ENCODE assay signal across 14 cellular contexts in the genomic region with DNA sequence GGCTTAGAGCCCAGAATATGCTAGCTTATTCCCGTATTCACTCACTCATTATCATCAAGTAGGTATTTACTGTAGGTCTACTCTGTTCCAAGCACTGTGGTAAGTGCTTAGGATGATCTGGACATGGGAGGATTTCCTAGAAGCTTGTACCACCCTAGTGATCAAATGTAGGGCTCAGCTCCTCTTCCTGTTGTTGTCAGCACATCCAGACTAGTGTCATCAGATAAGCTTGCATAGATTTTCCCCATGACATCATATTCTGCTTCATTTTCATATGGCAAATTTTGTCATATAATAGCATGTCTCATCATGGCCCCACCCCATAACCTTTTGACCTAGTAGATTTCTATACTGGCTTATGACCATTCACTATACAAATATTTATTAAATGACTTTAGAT. TPM values are rescaled to one million over a fixed set of nuclear protein-coding genes. Genes with fewer than 3 reads are reported as not detected.
DNase-seq lines count a peak whose midpoint lies in the region; ATAC-seq, FAIRE-seq and TF ChIP-seq lines count a peak whose summit lies in the region.
"Had no signal": no experiment of that assay in that cellular context is flagged by ENCODE, and none has a peak within 500 bp of the region (broad histone marks: within the 10 kb centered on the region; RNA-seq: fewer than 3 reads in every experiment).

No MANE protein-coding gene starts in this region.

- TF ChIP-seq CTCF in A549 (IDR thresholded peaks at IDR 0.05) (no peak), foreskin fibroblast (IDR thresholded peaks at IDR 0.05; ENCODE audit: low read depth, low read length) (no peak)

- DNase-seq in A549 (ENCODE audit: low read depth in 1 of 2, low spot score in 1 of 2) (peak in 1 of 2 experiments; percentile 55), HCEC 1CT (peak; percentile 76), foreskin fibroblast (peak; percentile 62 to 88), NCI-H82 (lab: John Stamatoyannopoulos, UW) (no peak), middle frontal gyrus (ENCODE audit: extremely low spot score, low spot score) (no peak)
- DNase-seq: activated CD4-positive, alpha-beta T cell treated with anti-CD3 and anti-CD28 coated beads, Interleukin-2, amount 50 U/mL, for 48 hours; activated gamma-delta T cell treated with Interleukin-2 at 50 U/mL for 16 hours; esophagus squamous epithelium; NCI-H2029 treated with DMSO at 0.1 percent for 48 hours had no signal

- H3K27me3 Mint-ChIP-seq in activated T-helper 17 cell treated with anti-CD3 and anti-CD28 coated beads, Interleukin-2, amount 50 U/mL, for 72 hours: peaks cover under 1% of the 10 kb centered on the region

- H3K4me1 Mint-ChIP-seq in activated T-helper 17 cell treated with anti-CD3 and anti-CD28 coated beads, Interleukin-2, amount 50 U/mL, for 72 hours: peaks cover 8% of the 10 kb centered on the region
- H3K4me1 Mint-ChIP-seq: central memory CD8-positive, alpha-beta T cell had no signal

- H3K4me3 Mint-ChIP-seq in activated T-helper 17 cell treated with anti-CD3 and anti-CD28 coated beads, Interleukin-2, amount 50 U/mL, for 72 hours: no peak overlapping the region
- H3K4me3 Mint-ChIP-seq: central memory CD8-positive, alpha-beta T cell had no signal

- 19% methylated on average over 1 of the region's 1 CpG for WGBS in A549 (ENCODE audit: missing lambda C conversion rate)

- H3K9me3 Mint-ChIP-seq in activated T-helper 17 cell treated with anti-CD3 and anti-CD28 coated beads, Interleukin-2, amount 50 U/mL, for 72 hours: no peaks in the 10 kb centered on the region
- H3K9me3 Mint-ChIP-seq: central memory CD8-positive, alpha-beta T cell had no signal

- H3K4me3 ChIP-seq in A549 (no peak overlapping the region), foreskin fibroblast (ENCODE audit: low read depth in 1 of 2, low read length in 2 of 2) (no peak overlapping the region)
- H3K4me3 ChIP-seq: BLaER1, esophagus squamous epithelium had no signal

- FAIRE-seq in A549 (lab: Jason Lieb, UNC): no peak

- H3K27ac ChIP-seq in A549: peak overlapping the region; percentile 56 to 84; a peak in 5 of 6 replicates
- H3K27ac ChIP-seq: BLaER1 had no signal

- H3K4me2 ChIP-seq in A549: peak overlapping the region; percentile 48
- H3K4me2 ChIP-seq: BLaER1 had no signal

- ATAC-seq in A549 (peak; percentile 65 to 79; a peak in 5 of 6 replicates), GM18519 (IDR thresholded peaks at IDR 0.05; ENCODE audit: low FRiP score, unreplicated experiment) (no peak), GM21367 (IDR thresholded peaks at IDR 0.05; ENCODE audit: unreplicated experiment) (no peak)
- ATAC-seq in activated T-helper 17 cell treated with anti-CD3 and anti-CD28 coated beads, Interleukin-2, amount 50 U/mL, for 72 hours (replicated peaks): peak; percentile 27

- peaks cover 28% of the 10 kb centered on the region for H3K4me1 ChIP-seq in A549
- H3K4me1 ChIP-seq: BLaER1 had no signal

- H3K27ac Mint-ChIP-seq in activated T-helper 17 cell treated with anti-CD3 and anti-CD28 coated beads, Interleukin-2, amount 50 U/mL, for 72 hours: peak overlapping the region; percentile 19

- POLR2A ChIA-PET in A549 (lab: Yijun Ruan, JAX): interaction anchor here (0.7 kb wide), 1 partner anchor 19 kb away, joined by 3 read pairs; the partner anchor contains the start of gene NUCB2

- no peak for TF ChIP-seq EP300 in A549 (IDR thresholded peaks at IDR 0.05)

- CTCF ChIA-PET in A549 (lab: Yijun Ruan, JAX): interaction anchor here (0.6 to 2.7 kb wide), 3 partner anchors 10 to 248 kb away, joined by 3 to 14 read pairs (median 5); no protein-coding TSS in a partner anchor

- no peaks in the 10 kb centered on the region for H3K36me3 Mint-ChIP-seq in activated T-helper 17 cell treated with anti-CD3 and anti-CD28 coated beads, Interleukin-2, amount 50 U/mL, for 72 hours (ENCODE audit: low read depth)

- TF ChIP-seq POLR2A in A549 (IDR thresholded peaks at IDR 0.05; ENCODE audit: low read length): no peak

- TF ChIP-seq RAD21 in A549 (conservative IDR thresholded peaks at IDR 0.05 in 1 of 2, IDR thresholded peaks at IDR 0.05 in 1 of 2): no peak

- no peaks in the 10 kb centered on the region for H3K9me3 ChIP-seq in A549
- H3K9me3 ChIP-seq: BLaER1, esophagus squamous epithelium had no signal

TF ChIP-seq in A549, 52 proteins besides CTCF, POLR2A, EP300 and RAD21:
- no peak for TF ChIP-seq MAFK (IDR thresholded peaks at IDR 0.05; ENCODE audit: partially characterized antibody)
- TF ChIP-seq FOSB (CRISPR knock-in tag; IDR thresholded peaks at IDR 0.05): no peak
- no peak for TF ChIP-seq RARB (CRISPR knock-in tag; IDR thresholded peaks at IDR 0.05)
- TF ChIP-seq POLR2AphosphoS2 (conservative IDR thresholded peaks at IDR 0.05; ENCODE audit: low read length): no peak
- TF ChIP-seq NPAS2 (CRISPR knock-in tag; IDR thresholded peaks at IDR 0.05; ENCODE audit: borderline replicate concordance): no peak
- TF ChIP-seq, protein P1, sequence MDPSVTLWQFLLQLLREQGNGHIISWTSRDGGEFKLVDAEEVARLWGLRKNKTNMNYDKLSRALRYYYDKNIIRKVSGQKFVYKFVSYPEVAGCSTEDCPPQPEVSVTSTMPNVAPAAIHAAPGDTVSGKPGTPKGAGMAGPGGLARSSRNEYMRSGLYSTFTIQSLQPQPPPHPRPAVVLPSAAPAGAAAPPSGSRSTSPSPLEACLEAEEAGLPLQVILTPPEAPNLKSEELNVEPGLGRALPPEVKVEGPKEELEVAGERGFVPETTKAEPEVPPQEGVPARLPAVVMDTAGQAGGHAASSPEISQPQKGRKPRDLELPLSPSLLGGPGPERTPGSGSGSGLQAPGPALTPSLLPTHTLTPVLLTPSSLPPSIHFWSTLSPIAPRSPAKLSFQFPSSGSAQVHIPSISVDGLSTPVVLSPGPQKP (IDR thresholded peaks at IDR 0.05; ENCODE audit: low read depth, low read length): no peak
- no peak for TF ChIP-seq EHMT2 (IDR thresholded peaks at IDR 0.05; ENCODE audit: low read depth)
- no peak for TF ChIP-seq RCOR1 (IDR thresholded peaks at IDR 0.05; ENCODE audit: low read depth, low read length)
- no peak for TF ChIP-seq CHD2 (IDR thresholded peaks at IDR 0.05; ENCODE audit: low read length, partially characterized antibody)

RNA-seq across cellular contexts. Expression of gene NUCB2, which starts 19.3 kb away (rescaled TPM):
- polyA plus RNA-seq in A549 (2011; rRNA removed): 78.5 and 92.5 TPM in 2 replicates
- polyA plus RNA-seq in A549 (2012; cell fraction: cytosol; rRNA removed): 8.4 and 9.6 TPM in 2 replicates
- polyA plus RNA-seq in A549 (2012; cell fraction: nucleus; rRNA removed): 2.7 and 6.6 TPM in 2 replicates
- polyA plus RNA-seq in A549 (2017; fragmentation: RNase III; extraction: RNeasy Plus Mini Kit Qiagen cat#74134 plus additional on column Dnase treatment): 34.6 to 38.4 TPM (median 36.7 TPM) in 3 replicates
- 19.0 and 22.1 TPM in 2 replicates for polyA minus RNA-seq in A549 (2011; rRNA and poly(A)+ RNA removed)
- total RNA-seq in activated T-helper 17 cell treated with anti-CD3 and anti-CD28 coated beads, Interleukin-2, amount 50 U/mL, for 72 hours: 10 to 100 TPM; 28.3 to 39.0 TPM

RNA-seq across cellular contexts. Expression of gene PIK3C2A, which starts 49.4 kb away (rescaled TPM):
- polyA plus RNA-seq in A549 (2011; rRNA removed) (35.9 and 51.0 TPM in 2 replicates), A549 (2017; fragmentation: RNase III; extraction: RNeasy Plus Mini Kit Qiagen cat#74134 plus additional on column Dnase treatment) (28.3 to 31.7 TPM (median 30.7 TPM) in 3 replicates)
- polyA plus RNA-seq in A549 (2012; cell fraction: cytosol; rRNA removed): 5.8 and 6.0 TPM in 2 replicates
- 3.6 and 6.0 TPM in 2 replicates for polyA plus RNA-seq in A549 (2012; cell fraction: nucleus; rRNA removed)
- 17.4 and 20.0 TPM in 2 replicates for polyA minus RNA-seq in A549 (2011; rRNA and poly(A)+ RNA removed)
- total RNA-seq in activated T-helper 17 cell treated with anti-CD3 and anti-CD28 coated beads, Interleukin-2, amount 50 U/mL, for 72 hours: 10 to 100 TPM; 22.3 to 40.4 TPM

Comparison
In these comparisons a context has a peak if more than half of its experiments do, and no peak if none do; other contexts are left out.
1. ATAC-seq: peak in A549 (2 of 2) and activated T-helper 17 cell treated with anti-CD3 and anti-CD28 coated beads, Interleukin-2, amount 50 U/mL, for 72 hours (single experiment); none in GM18519 (single experiment) and GM21367 (single experiment).
2. DNase-seq: peak in HCEC 1CT (single experiment) and foreskin fibroblast (2 of 2); none in NCI-H82 (single experiment) and middle frontal gyrus (single experiment).